In the genomic region with DNA sequence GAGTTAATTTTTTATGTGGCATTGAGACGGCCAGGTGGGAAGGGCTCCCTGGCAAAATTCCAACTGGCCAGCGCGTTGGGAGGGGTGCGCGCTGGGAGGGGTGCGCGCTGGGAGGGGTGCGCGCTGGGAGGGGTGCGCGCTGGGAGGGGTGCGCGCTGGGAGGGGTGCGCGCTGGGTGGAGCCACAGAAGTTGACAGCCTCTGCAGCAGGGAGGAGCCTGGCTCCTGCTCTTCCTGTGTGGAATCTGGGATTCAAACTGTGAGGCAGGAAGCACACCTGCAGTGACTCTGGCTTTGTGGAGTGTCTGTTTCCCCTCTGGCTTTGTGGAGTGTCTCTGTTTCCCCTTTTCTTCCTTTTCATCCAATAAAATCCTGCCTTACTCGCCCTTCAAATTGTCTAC, we compare ENCODE assay signal across 12 cellular contexts.
DNase-seq lines count a peak whose midpoint lies in the region; ATAC-seq, FAIRE-seq and TF ChIP-seq lines count a peak whose summit lies in the region.
"Had no signal": no experiment of that assay in that cellular context is flagged by ENCODE, and none has a peak within 500 bp of the region (broad histone marks: within the 10 kb centered on the region; RNA-seq: fewer than 3 reads in every experiment).

No MANE protein-coding gene starts in this region.

- no peak overlapping the region for H2AFZ ChIP-seq in HepG2 (ENCODE audit: low read length)

- H3K9me3 ChIP-seq in vagina (no peaks in the 10 kb centered on the region), HepG2 (ENCODE audit: low read length) (no peaks in the 10 kb centered on the region)

- FAIRE-seq in HepG2 (lab: Jason Lieb, UNC) = no peak

- H3K79me2 ChIP-seq in HepG2 (ENCODE audit: insufficient read depth, low read length) = no peaks in the 10 kb centered on the region

- TF ChIP-seq POLR2A in vagina (IDR thresholded peaks at IDR 0.05) (no peak), HepG2 (IDR thresholded peaks at IDR 0.05; ENCODE audit: insufficient read depth in 1 of 2, low read depth in 2 of 2, low read length in 2 of 2) (no peak)

- TF ChIP-seq CTCF in epithelial cell of proximal tubule (conservative IDR thresholded peaks at IDR 0.05; ENCODE audit: low read depth, low read length) (no peak), osteocyte (IDR thresholded peaks at IDR 0.05) (no peak), vagina (IDR thresholded peaks at IDR 0.05) (no peak), foreskin fibroblast (IDR thresholded peaks at IDR 0.05; ENCODE audit: low read depth, low read length) (no peak), HepG2 (CRISPR knock-in tag; IDR thresholded peaks at IDR 0.05) (no peak)

- no peaks in the 10 kb centered on the region for H3K36me3 Mint-ChIP-seq in osteocyte (ENCODE audit: unreplicated experiment)
- H3K36me3 Mint-ChIP-seq: CD14-positive monocyte had no signal

- no TSS peak for BruUV-seq in HepG2 (replicated peaks; lab: Mats Ljungman, UMichigan)

- H3K4me1 ChIP-seq in vagina (peaks cover 13% of the 10 kb centered on the region), HepG2 (ENCODE audit: insufficient read depth, low read length) (no peaks in the 10 kb centered on the region)

- H3K4me2 ChIP-seq in HepG2 (ENCODE audit: low read depth, low read length) = no peak overlapping the region

- H3K9me3 Mint-ChIP-seq in osteocyte (ENCODE audit: unreplicated experiment) = no peaks in the 10 kb centered on the region
- H3K9me3 Mint-ChIP-seq: activated T-helper 17 cell treated with anti-CD3 and anti-CD28 coated beads, Interleukin-2, amount 50 U/mL, for 72 hours had no signal

- H3K27me3 ChIP-seq in vagina (no peaks in the 10 kb centered on the region), HepG2 (ENCODE audit: control insufficient read depth in 1 of 2, insufficient read depth in 2 of 2, low read length in 2 of 2) (no peaks in the 10 kb centered on the region; a peak in 1 of 5 replicates)

- no peak overlapping the region for H3K27ac Mint-ChIP-seq in osteocyte (ENCODE audit: unreplicated experiment)
- H3K27ac Mint-ChIP-seq: activated T-helper 17 cell treated with anti-CD3 and anti-CD28 coated beads, Interleukin-2, amount 50 U/mL, for 72 hours; CD14-positive monocyte had no signal

- CTCF ChIA-PET in HepG2 (lab: Yijun Ruan, JAX; ENCODE audit: low intra/inter-chr PET ratio, low total read pairs) = no interaction called here

- TF ChIP-seq EP300 in HepG2 (IDR thresholded peaks at IDR 0.05; ENCODE audit: low read depth in 2 of 2, low read length in 2 of 2) = no peak
- TF ChIP-seq EP300 in HepG2 (CRISPR knock-in tag; IDR thresholded peaks at IDR 0.05; ENCODE audit: borderline replicate concordance) = no peak

- POLR2A ChIA-PET in HepG2 (lab: Yijun Ruan, JAX) = no interaction called here

- in situ Hi-C loops in HepG2 (cut with HindIII; ENCODE audit: extremely low pct_ligation_motif_present, low pct_unique_long_range_greater_than_20kb) = no loop called here

- H3K4me3 Mint-ChIP-seq in osteocyte (ENCODE audit: unreplicated experiment) = peak overlapping the region; percentile 24
- H3K4me3 Mint-ChIP-seq: activated T-helper 17 cell treated with anti-CD3 and anti-CD28 coated beads, Interleukin-2, amount 50 U/mL, for 72 hours; CD14-positive monocyte had no signal

- peak; percentile 4 for DNase-seq in ELF-1 (ENCODE audit: low read depth, low spot score)
- DNase-seq in NCI-H345 treated with DMSO at 0.1 percent for 48 hours (lab: John Stamatoyannopoulos, UW; ENCODE audit: unreplicated experiment) = peak; percentile 63
- DNase-seq in epithelial cell of proximal tubule (ENCODE audit: low read depth) = no peak
- DNase-seq in osteocyte (ENCODE audit: extremely low spot score, unreplicated experiment) = no peak
- DNase-seq in vagina (ENCODE audit: extremely low spot score in 2 of 2) = no peak
- DNase-seq in activated T-cell treated with anti-CD3 and anti-CD28 coated beads, Interleukin-2, amount 50 U/mL, for 48 hours = no peak
- DNase-seq in foreskin fibroblast = no peak
- no peak for DNase-seq in HepG2 (ENCODE audit: low spot score)
- DNase-seq: activated CD4-positive, CD25-positive, alpha-beta regulatory T cell had no signal

- H3K36me3 ChIP-seq in vagina (no peaks in the 10 kb centered on the region), HepG2 (replicated peaks in 1 of 2; ENCODE audit: control insufficient read depth in 1 of 2, insufficient read depth in 2 of 2, low read length in 2 of 2) (no peaks in the 10 kb centered on the region)

- intact Hi-C loops in vagina (cut with DNase I) = no loop called here
- intact Hi-C loops in HepG2 (cut with micrococcal nuclease; ENCODE audit: unreplicated experiment) = no loop called here

- H3K27me3 Mint-ChIP-seq in osteocyte (ENCODE audit: unreplicated experiment) = peaks cover 2% of the 10 kb centered on the region
- H3K27me3 Mint-ChIP-seq: activated T-helper 17 cell treated with anti-CD3 and anti-CD28 coated beads, Interleukin-2, amount 50 U/mL, for 72 hours had no signal

- H3K9ac ChIP-seq in HepG2 (ENCODE audit: insufficient read depth, low read depth, low read length) = no peak overlapping the region

- no peak for ATAC-seq in HepG2
- ATAC-seq: activated T-helper 17 cell treated with anti-CD3 and anti-CD28 coated beads, Interleukin-2, amount 50 U/mL, for 72 hours had no signal

- TF ChIP-seq RAD21 in HepG2 (CRISPR knock-in tag; IDR thresholded peaks at IDR 0.05) = no peak

- peaks cover 2% of the 10 kb centered on the region for H3K4me1 Mint-ChIP-seq in osteocyte (ENCODE audit: unreplicated experiment)
- H3K4me1 Mint-ChIP-seq: activated T-helper 17 cell treated with anti-CD3 and anti-CD28 coated beads, Interleukin-2, amount 50 U/mL, for 72 hours; CD14-positive monocyte had no signal

- 52% methylated on average over 16 of the region's 16 CpGs for WGBS in HepG2 (ENCODE audit: low lambda C conversion rate)

- no peaks in the 10 kb centered on the region for H4K20me1 ChIP-seq in HepG2 (ENCODE audit: insufficient read depth, low read length)

- H3K27ac ChIP-seq in vagina = no peak overlapping the region
- H3K27ac ChIP-seq in HepG2 (ENCODE audit: extremely low read length, insufficient read depth, low read length) = no peak overlapping the region
- H3K27ac ChIP-seq: HL-60 had no signal

- H3K4me3 ChIP-seq in epithelial cell of proximal tubule (ENCODE audit: low read depth, low read length) = peak overlapping the region; percentile 28
- peak overlapping the region in 1 of 2 donors; percentile 8 for H3K4me3 ChIP-seq in vagina
- H3K4me3 ChIP-seq in foreskin fibroblast (ENCODE audit: low read depth in 1 of 2, low read length in 2 of 2) = no peak overlapping the region
- H3K4me3 ChIP-seq in HepG2 (replicated peaks in 1 of 3; ENCODE audit: insufficient read depth in 1 of 3, low read depth in 2 of 3, low read length in 3 of 3) = no peak overlapping the region

TF ChIP-seq in HepG2, 621 proteins besides CTCF, POLR2A, EP300 and RAD21:
- TF ChIP-seq GTF2F1 (IDR thresholded peaks at IDR 0.05; ENCODE audit: low read length) = no peak
- no peak for TF ChIP-seq SMAD9 (CRISPR knock-in tag; IDR thresholded peaks at IDR 0.05)
- no peak for TF ChIP-seq ZNF556 (CRISPR knock-in tag; IDR thresholded peaks at IDR 0.05; ENCODE audit: borderline replicate concordance)
- TF ChIP-seq DNMT1 (CRISPR knock-in tag; IDR thresholded peaks at IDR 0.05) = no peak
- TF ChIP-seq ZNF674 (CRISPR knock-in tag; IDR thresholded peaks at IDR 0.05; ENCODE audit: low read depth) = no peak
- TF ChIP-seq, protein P1, sequence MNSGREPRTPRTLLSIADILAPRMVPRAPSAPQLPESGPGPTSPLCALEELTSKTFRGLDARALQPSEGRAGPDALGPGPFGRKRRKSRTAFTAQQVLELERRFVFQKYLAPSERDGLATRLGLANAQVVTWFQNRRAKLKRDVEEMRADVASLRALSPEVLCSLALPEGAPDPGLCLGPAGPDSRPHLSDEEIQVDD (CRISPR knock-in tag; IDR thresholded peaks at IDR 0.05; ENCODE audit: borderline replicate concordance) = no peak
- TF ChIP-seq SKI (IDR thresholded peaks at IDR 0.05; ENCODE audit: partially characterized antibody) = no peak
- no peak for TF ChIP-seq ZNF670 (CRISPR knock-in tag; IDR thresholded peaks at IDR 0.05; ENCODE audit: borderline replicate concordance)
- TF ChIP-seq NR1H2 (CRISPR knock-in tag; IDR thresholded peaks at IDR 0.05; ENCODE audit: borderline replicate concordance, low read depth) = no peak
- no peak for TF ChIP-seq ZNF3 (CRISPR knock-in tag; IDR thresholded peaks at IDR 0.05)
- TF ChIP-seq, protein P2, sequence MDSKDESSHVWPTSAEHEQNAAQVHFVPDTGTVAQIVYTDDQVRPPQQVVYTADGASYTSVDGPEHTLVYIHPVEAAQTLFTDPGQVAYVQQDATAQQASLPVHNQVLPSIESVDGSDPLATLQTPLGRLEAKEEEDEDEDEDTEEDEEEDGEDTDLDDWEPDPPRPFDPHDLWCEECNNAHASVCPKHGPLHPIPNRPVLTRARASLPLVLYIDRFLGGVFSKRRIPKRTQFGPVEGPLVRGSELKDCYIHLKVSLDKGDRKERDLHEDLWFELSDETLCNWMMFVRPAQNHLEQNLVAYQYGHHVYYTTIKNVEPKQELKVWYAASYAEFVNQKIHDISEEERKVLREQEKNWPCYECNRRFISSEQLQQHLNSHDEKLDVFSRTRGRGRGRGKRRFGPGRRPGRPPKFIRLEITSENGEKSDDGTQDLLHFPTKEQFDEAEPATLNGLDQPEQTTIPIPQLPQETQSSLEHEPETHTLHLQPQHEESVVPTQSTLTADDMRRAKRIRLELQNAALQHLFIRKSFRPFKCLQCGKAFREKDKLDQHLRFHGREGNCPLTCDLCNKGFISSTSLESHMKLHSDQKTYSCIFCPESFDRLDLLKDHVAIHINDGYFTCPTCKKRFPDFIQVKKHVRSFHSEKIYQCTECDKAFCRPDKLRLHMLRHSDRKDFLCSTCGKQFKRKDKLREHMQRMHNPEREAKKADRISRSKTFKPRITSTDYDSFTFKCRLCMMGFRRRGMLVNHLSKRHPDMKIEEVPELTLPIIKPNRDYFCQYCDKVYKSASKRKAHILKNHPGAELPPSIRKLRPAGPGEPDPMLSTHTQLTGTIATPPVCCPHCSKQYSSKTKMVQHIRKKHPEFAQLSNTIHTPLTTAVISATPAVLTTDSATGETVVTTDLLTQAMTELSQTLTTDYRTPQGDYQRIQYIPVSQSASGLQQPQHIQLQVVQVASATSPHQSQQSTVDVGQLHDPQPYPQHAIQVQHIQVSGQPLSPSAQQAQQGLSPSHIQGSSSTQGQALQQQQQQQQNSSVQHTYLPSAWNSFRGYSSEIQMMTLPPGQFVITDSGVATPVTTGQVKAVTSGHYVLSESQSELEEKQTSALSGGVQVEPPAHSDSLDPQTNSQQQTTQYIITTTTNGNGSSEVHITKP (CRISPR knock-in tag; IDR thresholded peaks at IDR 0.05; ENCODE audit: low read depth) = no peak
- TF ChIP-seq REXO4 (CRISPR knock-in tag; IDR thresholded peaks at IDR 0.05; ENCODE audit: borderline replicate concordance) = no peak
- TF ChIP-seq MAFF (IDR thresholded peaks at IDR 0.05; ENCODE audit: low read depth, low read length) = no peak

Comparison
In these comparisons a context has a peak if more than half of its experiments do, and no peak if none do; other contexts are left out.
1. DNase-seq: peak in ELF-1 (single experiment) and NCI-H345 treated with DMSO at 0.1 percent for 48 hours (single experiment); none in epithelial cell of proximal tubule (single experiment), osteocyte (single experiment), vagina (0 of 2), activated T-cell treated with anti-CD3 and anti-CD28 coated beads, Interleukin-2, amount 50 U/mL, for 48 hours (0 of 2), foreskin fibroblast (0 of 2) and HepG2 (single experiment).